Comparison of ENCODE assay signal across 1 cellular context in the genomic region with DNA sequence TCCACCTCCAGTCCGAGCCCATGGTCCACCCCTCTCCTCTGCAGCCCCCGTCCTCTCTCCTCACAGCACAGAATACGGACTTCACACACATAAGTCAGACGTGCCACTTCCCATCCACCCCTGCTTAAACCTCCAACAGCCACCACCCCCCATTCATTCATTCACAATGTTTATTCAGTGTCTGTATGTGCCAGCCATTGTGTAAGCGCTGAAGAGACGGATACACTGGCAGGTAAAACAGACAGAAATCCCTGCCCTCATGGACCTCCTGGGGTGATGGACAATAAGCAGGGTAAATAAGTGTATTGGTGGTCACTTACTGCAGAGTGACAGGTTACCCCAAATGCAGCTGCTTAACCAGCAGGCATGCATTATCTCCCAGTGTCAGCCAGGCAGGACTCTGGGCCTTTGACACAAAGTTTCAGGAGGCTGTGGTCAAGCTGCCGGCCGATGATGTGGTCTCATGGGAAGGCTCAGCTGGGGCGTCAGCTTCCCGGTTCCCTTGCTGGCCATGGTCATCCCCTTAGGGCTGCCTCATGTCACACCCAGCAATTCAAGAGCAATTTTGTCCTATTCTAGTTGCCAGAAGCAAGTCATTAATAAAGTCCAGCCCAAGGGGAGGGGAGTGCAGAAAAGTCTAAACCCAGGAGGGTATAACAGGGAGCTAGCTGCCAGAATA.
A peak's percentile ranks its signal among the peaks of the same experiment; 100 is the strongest.
TF ChIP-seq lines count a peak whose summit lies in the region.

No MANE protein-coding gene starts in this region.

TF ChIP-seq in HepG2, 621 proteins besides CTCF, POLR2A, EP300 and RAD21 (continued from another document):
- TF ChIP-seq, protein P1, sequence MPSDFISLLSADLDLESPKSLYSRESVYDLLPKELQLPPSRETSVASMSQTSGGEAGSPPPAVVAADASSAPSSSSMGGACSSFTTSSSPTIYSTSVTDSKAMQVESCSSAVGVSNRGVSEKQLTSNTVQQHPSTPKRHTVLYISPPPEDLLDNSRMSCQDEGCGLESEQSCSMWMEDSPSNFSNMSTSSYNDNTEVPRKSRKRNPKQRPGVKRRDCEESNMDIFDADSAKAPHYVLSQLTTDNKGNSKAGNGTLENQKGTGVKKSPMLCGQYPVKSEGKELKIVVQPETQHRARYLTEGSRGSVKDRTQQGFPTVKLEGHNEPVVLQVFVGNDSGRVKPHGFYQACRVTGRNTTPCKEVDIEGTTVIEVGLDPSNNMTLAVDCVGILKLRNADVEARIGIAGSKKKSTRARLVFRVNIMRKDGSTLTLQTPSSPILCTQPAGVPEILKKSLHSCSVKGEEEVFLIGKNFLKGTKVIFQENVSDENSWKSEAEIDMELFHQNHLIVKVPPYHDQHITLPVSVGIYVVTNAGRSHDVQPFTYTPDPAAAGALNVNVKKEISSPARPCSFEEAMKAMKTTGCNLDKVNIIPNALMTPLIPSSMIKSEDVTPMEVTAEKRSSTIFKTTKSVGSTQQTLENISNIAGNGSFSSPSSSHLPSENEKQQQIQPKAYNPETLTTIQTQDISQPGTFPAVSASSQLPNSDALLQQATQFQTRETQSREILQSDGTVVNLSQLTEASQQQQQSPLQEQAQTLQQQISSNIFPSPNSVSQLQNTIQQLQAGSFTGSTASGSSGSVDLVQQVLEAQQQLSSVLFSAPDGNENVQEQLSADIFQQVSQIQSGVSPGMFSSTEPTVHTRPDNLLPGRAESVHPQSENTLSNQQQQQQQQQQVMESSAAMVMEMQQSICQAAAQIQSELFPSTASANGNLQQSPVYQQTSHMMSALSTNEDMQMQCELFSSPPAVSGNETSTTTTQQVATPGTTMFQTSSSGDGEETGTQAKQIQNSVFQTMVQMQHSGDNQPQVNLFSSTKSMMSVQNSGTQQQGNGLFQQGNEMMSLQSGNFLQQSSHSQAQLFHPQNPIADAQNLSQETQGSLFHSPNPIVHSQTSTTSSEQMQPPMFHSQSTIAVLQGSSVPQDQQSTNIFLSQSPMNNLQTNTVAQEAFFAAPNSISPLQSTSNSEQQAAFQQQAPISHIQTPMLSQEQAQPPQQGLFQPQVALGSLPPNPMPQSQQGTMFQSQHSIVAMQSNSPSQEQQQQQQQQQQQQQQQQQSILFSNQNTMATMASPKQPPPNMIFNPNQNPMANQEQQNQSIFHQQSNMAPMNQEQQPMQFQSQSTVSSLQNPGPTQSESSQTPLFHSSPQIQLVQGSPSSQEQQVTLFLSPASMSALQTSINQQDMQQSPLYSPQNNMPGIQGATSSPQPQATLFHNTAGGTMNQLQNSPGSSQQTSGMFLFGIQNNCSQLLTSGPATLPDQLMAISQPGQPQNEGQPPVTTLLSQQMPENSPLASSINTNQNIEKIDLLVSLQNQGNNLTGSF (CRISPR knock-in tag; IDR thresholded peaks at IDR 0.05), result no peak
- TF ChIP-seq ZFP41 (CRISPR knock-in tag; IDR thresholded peaks at IDR 0.05; ENCODE audit: borderline replicate concordance) (no peak), HDAC1 (CRISPR knock-in tag; IDR thresholded peaks at IDR 0.05) (0 out of 2 replicates have a peak, but pooled peaks have one; percentile 22), KMT2A (CRISPR knock-in tag; IDR thresholded peaks at IDR 0.05) (no peak), KLF16 (CRISPR knock-in tag; IDR thresholded peaks at IDR 0.05) (no peak), ZNF460 (CRISPR knock-in tag; IDR thresholded peaks at IDR 0.05; ENCODE audit: borderline replicate concordance) (no peak), AGO2 (optimal IDR thresholded peaks at IDR 0.05; ENCODE audit: low read depth, low read length) (no peak)
- TF ChIP-seq, protein P2, sequence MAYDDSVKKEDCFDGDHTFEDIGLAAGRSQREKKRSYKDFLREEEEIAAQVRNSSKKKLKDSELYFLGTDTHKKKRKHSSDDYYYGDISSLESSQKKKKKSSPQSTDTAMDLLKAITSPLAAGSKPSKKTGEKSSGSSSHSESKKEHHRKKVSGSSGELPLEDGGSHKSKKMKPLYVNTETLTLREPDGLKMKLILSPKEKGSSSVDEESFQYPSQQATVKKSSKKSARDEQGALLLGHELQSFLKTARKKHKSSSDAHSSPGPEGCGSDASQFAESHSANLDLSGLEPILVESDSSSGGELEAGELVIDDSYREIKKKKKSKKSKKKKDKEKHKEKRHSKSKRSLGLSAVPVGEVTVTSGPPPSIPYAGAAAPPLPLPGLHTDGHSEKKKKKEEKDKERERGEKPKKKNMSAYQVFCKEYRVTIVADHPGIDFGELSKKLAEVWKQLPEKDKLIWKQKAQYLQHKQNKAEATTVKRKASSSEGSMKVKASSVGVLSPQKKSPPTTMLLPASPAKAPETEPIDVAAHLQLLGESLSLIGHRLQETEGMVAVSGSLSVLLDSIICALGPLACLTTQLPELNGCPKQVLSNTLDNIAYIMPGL (CRISPR knock-in tag; IDR thresholded peaks at IDR 0.05; ENCODE audit: borderline replicate concordance in 1 of 2, low read depth in 1 of 2), result no peak
- TF ChIP-seq, protein P3, sequence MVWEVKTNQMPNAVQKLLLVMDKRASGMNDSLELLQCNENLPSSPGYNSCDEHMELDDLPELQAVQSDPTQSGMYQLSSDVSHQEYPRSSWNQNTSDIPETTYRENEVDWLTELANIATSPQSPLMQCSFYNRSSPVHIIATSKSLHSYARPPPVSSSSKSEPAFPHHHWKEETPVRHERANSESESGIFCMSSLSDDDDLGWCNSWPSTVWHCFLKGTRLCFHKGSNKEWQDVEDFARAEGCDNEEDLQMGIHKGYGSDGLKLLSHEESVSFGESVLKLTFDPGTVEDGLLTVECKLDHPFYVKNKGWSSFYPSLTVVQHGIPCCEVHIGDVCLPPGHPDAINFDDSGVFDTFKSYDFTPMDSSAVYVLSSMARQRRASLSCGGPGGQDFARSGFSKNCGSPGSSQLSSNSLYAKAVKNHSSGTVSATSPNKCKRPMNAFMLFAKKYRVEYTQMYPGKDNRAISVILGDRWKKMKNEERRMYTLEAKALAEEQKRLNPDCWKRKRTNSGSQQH (CRISPR knock-in tag; IDR thresholded peaks at IDR 0.05; ENCODE audit: low read depth), result 0 out of 2 replicates have a peak, but pooled peaks have one; percentile 33
- TF ChIP-seq, protein P4, sequence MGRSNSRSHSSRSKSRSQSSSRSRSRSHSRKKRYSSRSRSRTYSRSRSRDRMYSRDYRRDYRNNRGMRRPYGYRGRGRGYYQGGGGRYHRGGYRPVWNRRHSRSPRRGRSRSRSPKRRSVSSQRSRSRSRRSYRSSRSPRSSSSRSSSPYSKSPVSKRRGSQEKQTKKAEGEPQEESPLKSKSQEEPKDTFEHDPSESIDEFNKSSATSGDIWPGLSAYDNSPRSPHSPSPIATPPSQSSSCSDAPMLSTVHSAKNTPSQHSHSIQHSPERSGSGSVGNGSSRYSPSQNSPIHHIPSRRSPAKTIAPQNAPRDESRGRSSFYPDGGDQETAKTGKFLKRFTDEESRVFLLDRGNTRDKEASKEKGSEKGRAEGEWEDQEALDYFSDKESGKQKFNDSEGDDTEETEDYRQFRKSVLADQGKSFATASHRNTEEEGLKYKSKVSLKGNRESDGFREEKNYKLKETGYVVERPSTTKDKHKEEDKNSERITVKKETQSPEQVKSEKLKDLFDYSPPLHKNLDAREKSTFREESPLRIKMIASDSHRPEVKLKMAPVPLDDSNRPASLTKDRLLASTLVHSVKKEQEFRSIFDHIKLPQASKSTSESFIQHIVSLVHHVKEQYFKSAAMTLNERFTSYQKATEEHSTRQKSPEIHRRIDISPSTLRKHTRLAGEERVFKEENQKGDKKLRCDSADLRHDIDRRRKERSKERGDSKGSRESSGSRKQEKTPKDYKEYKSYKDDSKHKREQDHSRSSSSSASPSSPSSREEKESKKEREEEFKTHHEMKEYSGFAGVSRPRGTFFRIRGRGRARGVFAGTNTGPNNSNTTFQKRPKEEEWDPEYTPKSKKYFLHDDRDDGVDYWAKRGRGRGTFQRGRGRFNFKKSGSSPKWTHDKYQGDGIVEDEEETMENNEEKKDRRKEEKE (IDR thresholded peaks at IDR 0.05), result no peak
- TF ChIP-seq, protein P5, sequence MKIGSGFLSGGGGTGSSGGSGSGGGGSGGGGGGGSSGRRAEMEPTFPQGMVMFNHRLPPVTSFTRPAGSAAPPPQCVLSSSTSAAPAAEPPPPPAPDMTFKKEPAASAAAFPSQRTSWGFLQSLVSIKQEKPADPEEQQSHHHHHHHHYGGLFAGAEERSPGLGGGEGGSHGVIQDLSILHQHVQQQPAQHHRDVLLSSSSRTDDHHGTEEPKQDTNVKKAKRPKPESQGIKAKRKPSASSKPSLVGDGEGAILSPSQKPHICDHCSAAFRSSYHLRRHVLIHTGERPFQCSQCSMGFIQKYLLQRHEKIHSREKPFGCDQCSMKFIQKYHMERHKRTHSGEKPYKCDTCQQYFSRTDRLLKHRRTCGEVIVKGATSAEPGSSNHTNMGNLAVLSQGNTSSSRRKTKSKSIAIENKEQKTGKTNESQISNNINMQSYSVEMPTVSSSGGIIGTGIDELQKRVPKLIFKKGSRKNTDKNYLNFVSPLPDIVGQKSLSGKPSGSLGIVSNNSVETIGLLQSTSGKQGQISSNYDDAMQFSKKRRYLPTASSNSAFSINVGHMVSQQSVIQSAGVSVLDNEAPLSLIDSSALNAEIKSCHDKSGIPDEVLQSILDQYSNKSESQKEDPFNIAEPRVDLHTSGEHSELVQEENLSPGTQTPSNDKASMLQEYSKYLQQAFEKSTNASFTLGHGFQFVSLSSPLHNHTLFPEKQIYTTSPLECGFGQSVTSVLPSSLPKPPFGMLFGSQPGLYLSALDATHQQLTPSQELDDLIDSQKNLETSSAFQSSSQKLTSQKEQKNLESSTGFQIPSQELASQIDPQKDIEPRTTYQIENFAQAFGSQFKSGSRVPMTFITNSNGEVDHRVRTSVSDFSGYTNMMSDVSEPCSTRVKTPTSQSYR (CRISPR knock-in tag; IDR thresholded peaks at IDR 0.05; ENCODE audit: borderline replicate concordance), result peak; percentile 40; the same call in 1 of the 2 replicates
- TF ChIP-seq, protein P6, sequence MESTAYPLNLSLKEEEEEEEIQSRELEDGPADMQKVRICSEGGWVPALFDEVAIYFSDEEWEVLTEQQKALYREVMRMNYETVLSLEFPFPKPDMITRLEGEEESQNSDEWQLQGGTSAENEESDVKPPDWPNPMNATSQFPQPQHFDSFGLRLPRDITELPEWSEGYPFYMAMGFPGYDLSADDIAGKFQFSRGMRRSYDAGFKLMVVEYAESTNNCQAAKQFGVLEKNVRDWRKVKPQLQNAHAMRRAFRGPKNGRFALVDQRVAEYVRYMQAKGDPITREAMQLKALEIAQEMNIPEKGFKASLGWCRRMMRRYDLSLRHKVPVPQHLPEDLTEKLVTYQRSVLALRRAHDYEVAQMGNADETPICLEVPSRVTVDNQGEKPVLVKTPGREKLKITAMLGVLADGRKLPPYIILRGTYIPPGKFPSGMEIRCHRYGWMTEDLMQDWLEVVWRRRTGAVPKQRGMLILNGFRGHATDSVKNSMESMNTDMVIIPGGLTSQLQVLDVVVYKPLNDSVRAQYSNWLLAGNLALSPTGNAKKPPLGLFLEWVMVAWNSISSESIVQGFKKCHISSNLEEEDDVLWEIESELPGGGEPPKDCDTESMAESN (CRISPR knock-in tag; conservative IDR thresholded peaks at IDR 0.05), result no peak
